11 cellular contexts compared by ENCODE assay signal in genomic region chr9:113957778-113958430, GRCh38.
A peak's percentile ranks its signal among the peaks of the same experiment; 100 is the strongest.
DNase-seq lines count a peak whose midpoint lies in the region; ATAC-seq, FAIRE-seq and TF ChIP-seq lines count a peak whose summit lies in the region.
"Had no signal": no experiment of that assay in that cellular context is flagged by ENCODE, and none has a peak within 500 bp of the region (broad histone marks: within the 10 kb centered on the region; RNA-seq: fewer than 3 reads in every experiment).

No MANE protein-coding gene starts in this region.

- peak overlapping the region in 2 of 4 donors; percentile 7 to 8 for H3K27ac ChIP-seq in tibial nerve

- H3K36me3 ChIP-seq in tibial nerve = no peaks in the 10 kb centered on the region

- no peaks in the 10 kb centered on the region for H3K27me3 ChIP-seq in tibial nerve

- no peak overlapping the region for H3K4me3 ChIP-seq in tibial nerve

- no peak for ATAC-seq in HG03439 (IDR thresholded peaks at IDR 0.05; ENCODE audit: unreplicated experiment)

- 63 to 68% methylated on average over 5 of the region's 5 CpGs for WGBS in tibial nerve, 2 donors

- H3K4me1 ChIP-seq in tibial nerve = peaks cover 0 to 32% (median 5%) of the 10 kb centered on the region in 4 donors

- DNase-seq in AG08396 (ENCODE audit: low spot score) (peak; percentile 69), M059J (ENCODE audit: low read depth) (peak; percentile 97), myocyte (ENCODE audit: low read depth) (peak; percentile 74), pons (ENCODE audit: low spot score) (no peak), tibial nerve (ENCODE audit: low spot score in 2 of 2) (no peak), NCI-H510A treated with DMSO at 0.1 percent for 48 hours (lab: John Stamatoyannopoulos, UW) (no peak)
- DNase-seq: activated CD4-positive, alpha-beta T cell treated with anti-CD3 and anti-CD28 coated beads, Interleukin-2, amount 10 ng/mL, durations not matched to agents 24 days and 14 days had no signal

- TF ChIP-seq POLR2A in tibial nerve (IDR thresholded peaks at IDR 0.05) = no peak

- TF ChIP-seq CTCF in tibial nerve (IDR thresholded peaks at IDR 0.05) = no peak

- no peak for TF ChIP-seq EP300 in tibial nerve (IDR thresholded peaks at IDR 0.05)

- no peaks in the 10 kb centered on the region for H3K9me3 ChIP-seq in tibial nerve

- peak; percentile 81 for FAIRE-seq in endometrium (lab: Jason Lieb, UNC)
- FAIRE-seq: D721Med, GM19239 had no signal

Comparison
In these comparisons a context has a peak if more than half of its experiments do, and no peak if none do; other contexts are left out.
1. DNase-seq: peak in AG08396 (single experiment), M059J (single experiment) and myocyte (single experiment); none in pons (single experiment), tibial nerve (0 of 2) and NCI-H510A treated with DMSO at 0.1 percent for 48 hours (single experiment).